Comparison of ENCODE assay signal across 1 cellular context in the genomic region with DNA sequence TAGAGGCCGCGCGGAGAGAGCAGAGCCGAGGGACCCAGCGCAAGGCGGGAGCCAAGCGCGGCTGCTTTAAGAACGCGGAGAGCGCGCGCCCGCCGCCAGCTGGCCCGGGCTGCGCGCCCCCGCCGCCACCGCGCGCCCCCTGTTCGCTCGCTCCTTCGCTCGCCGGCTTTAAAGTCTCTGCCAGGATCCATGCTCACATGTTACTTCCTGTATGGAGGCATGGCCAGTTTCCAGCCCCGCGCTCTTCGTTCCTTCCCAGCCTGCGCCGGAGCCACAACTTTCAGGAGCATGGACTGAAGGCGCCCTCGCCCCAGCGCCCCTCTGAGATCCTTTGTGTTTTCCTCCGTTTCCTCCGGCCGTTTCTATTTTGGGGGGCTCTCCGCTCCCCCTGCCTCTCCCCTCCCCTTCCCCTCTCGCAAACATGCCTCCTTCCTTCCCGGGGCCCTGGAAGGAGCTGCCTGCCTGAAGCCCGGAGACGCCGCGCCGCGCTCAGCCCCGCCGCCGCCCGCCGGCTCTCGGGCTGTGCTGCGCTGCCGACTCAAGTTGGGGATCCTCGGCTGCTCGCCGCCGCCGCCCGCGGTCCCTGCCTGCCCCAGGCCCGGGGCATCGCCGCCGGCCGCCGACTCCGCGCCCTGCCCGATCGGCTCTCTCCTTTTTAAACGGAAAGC.
A peak's percentile ranks its signal among the peaks of the same experiment; 100 is the strongest.
TF ChIP-seq lines count a peak whose summit lies in the region.

A gene (plus strand): TSS at position 198 of the 668 bp plus-strand sequence. CDS start 717 bp downstream, outside the sequence.

TF ChIP-seq in HepG2, 621 proteins besides CTCF, POLR2A, EP300 and RAD21 (continued from another document and continues in another):
- TF ChIP-seq, protein P1, sequence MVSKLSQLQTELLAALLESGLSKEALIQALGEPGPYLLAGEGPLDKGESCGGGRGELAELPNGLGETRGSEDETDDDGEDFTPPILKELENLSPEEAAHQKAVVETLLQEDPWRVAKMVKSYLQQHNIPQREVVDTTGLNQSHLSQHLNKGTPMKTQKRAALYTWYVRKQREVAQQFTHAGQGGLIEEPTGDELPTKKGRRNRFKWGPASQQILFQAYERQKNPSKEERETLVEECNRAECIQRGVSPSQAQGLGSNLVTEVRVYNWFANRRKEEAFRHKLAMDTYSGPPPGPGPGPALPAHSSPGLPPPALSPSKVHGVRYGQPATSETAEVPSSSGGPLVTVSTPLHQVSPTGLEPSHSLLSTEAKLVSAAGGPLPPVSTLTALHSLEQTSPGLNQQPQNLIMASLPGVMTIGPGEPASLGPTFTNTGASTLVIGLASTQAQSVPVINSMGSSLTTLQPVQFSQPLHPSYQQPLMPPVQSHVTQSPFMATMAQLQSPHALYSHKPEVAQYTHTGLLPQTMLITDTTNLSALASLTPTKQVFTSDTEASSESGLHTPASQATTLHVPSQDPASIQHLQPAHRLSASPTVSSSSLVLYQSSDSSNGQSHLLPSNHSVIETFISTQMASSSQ (IDR thresholded peaks at IDR 0.05; ENCODE audit: low read depth), result no peak
- TF ChIP-seq, protein P1 (CRISPR knock-in tag; IDR thresholded peaks at IDR 0.05; ENCODE audit: borderline replicate concordance), result no peak
- no peak for TF ChIP-seq ZNF441 (CRISPR knock-in tag; IDR thresholded peaks at IDR 0.05; ENCODE audit: borderline replicate concordance)
- TF ChIP-seq, protein P2, sequence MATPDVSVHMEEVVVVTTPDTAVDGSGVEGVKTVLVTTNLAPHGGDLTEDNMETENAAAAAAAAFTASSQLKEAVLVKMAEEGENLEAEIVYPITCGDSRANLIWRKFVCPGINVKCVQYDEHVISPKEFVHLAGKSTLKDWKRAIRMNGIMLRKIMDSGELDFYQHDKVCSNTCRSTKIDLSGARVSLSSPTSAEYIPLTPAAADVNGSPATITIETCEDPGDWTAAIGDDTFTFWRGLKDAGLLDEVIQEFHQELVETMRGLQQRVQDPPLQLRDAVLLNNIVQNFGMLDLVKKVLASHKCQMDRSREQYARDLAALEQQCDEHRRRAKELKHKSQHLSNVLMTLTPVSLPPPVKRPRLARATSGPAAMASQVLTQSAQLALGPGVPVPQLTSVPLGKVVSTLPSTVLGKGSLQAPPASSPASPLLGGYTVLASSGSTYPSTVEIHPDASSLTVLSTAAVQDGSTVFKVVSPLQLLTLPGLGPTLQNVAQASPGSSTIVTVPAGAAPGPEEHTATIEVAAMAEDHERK (CRISPR knock-in tag; IDR thresholded peaks at IDR 0.05; ENCODE audit: low read depth), result no peak
- TF ChIP-seq, protein P3, sequence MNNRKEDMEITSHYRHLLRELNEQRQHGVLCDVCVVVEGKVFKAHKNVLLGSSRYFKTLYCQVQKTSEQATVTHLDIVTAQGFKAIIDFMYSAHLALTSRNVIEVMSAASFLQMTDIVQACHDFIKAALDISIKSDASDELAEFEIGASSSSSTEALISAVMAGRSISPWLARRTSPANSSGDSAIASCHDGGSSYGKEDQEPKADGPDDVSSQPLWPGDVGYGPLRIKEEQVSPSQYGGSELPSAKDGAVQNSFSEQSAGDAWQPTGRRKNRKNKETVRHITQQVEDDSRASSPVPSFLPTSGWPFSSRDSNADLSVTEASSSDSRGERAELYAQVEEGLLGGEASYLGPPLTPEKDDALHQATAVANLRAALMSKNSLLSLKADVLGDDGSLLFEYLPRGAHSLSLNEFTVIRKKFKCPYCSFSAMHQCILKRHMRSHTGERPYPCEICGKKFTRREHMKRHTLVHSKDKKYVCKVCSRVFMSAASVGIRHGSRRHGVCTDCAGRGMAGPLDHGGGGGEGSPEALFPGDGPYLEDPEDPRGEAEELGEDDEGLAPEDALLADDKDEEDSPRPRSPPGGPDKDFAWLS (CRISPR knock-in tag; IDR thresholded peaks at IDR 0.05; ENCODE audit: borderline replicate concordance), result no peak
- TF ChIP-seq, protein P4, sequence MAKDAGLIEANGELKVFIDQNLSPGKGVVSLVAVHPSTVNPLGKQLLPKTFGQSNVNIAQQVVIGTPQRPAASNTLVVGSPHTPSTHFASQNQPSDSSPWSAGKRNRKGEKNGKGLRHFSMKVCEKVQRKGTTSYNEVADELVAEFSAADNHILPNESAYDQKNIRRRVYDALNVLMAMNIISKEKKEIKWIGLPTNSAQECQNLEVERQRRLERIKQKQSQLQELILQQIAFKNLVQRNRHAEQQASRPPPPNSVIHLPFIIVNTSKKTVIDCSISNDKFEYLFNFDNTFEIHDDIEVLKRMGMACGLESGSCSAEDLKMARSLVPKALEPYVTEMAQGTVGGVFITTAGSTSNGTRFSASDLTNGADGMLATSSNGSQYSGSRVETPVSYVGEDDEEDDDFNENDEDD (CRISPR knock-in tag; IDR thresholded peaks at IDR 0.05; ENCODE audit: borderline replicate concordance), result peak; percentile 55; the same call in 1 of the 2 replicates
- TF ChIP-seq, protein P5, sequence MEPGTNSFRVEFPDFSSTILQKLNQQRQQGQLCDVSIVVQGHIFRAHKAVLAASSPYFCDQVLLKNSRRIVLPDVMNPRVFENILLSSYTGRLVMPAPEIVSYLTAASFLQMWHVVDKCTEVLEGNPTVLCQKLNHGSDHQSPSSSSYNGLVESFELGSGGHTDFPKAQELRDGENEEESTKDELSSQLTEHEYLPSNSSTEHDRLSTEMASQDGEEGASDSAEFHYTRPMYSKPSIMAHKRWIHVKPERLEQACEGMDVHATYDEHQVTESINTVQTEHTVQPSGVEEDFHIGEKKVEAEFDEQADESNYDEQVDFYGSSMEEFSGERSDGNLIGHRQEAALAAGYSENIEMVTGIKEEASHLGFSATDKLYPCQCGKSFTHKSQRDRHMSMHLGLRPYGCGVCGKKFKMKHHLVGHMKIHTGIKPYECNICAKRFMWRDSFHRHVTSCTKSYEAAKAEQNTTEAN (CRISPR knock-in tag; conservative IDR thresholded peaks at IDR 0.05), result peak; percentile 60; the same call in 1 of the 2 replicates
- no peak for TF ChIP-seq TCF12 (IDR thresholded peaks at IDR 0.05)
- TF ChIP-seq TCF12 (CRISPR knock-in tag; IDR thresholded peaks at IDR 0.05), result no peak
- TF ChIP-seq FOXK2 (IDR thresholded peaks at IDR 0.05), result no peak
- no peak for TF ChIP-seq SP5 (CRISPR knock-in tag; IDR thresholded peaks at IDR 0.05; ENCODE audit: borderline replicate concordance, low read depth)
- TF ChIP-seq ZNF891 (CRISPR knock-in tag; IDR thresholded peaks at IDR 0.05), result peak; percentile 55; the same call in 1 of the 2 replicates
- TF ChIP-seq, protein P6, sequence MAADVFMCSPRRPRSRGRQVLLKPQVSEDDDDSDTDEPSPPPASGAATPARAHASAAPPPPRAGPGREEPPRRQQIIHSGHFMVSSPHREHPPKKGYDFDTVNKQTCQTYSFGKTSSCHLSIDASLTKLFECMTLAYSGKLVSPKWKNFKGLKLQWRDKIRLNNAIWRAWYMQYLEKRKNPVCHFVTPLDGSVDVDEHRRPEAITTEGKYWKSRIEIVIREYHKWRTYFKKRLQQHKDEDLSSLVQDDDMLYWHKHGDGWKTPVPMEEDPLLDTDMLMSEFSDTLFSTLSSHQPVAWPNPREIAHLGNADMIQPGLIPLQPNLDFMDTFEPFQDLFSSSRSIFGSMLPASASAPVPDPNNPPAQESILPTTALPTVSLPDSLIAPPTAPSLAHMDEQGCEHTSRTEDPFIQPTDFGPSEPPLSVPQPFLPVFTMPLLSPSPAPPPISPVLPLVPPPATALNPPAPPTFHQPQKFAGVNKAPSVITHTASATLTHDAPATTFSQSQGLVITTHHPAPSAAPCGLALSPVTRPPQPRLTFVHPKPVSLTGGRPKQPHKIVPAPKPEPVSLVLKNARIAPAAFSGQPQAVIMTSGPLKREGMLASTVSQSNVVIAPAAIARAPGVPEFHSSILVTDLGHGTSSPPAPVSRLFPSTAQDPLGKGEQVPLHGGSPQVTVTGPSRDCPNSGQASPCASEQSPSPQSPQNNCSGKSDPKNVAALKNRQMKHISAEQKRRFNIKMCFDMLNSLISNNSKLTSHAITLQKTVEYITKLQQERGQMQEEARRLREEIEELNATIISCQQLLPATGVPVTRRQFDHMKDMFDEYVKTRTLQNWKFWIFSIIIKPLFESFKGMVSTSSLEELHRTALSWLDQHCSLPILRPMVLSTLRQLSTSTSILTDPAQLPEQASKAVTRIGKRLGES (CRISPR knock-in tag; IDR thresholded peaks at IDR 0.05; ENCODE audit: borderline replicate concordance), result peak; percentile 20; the same call in 1 of the 2 replicates
- TF ChIP-seq, protein P7, sequence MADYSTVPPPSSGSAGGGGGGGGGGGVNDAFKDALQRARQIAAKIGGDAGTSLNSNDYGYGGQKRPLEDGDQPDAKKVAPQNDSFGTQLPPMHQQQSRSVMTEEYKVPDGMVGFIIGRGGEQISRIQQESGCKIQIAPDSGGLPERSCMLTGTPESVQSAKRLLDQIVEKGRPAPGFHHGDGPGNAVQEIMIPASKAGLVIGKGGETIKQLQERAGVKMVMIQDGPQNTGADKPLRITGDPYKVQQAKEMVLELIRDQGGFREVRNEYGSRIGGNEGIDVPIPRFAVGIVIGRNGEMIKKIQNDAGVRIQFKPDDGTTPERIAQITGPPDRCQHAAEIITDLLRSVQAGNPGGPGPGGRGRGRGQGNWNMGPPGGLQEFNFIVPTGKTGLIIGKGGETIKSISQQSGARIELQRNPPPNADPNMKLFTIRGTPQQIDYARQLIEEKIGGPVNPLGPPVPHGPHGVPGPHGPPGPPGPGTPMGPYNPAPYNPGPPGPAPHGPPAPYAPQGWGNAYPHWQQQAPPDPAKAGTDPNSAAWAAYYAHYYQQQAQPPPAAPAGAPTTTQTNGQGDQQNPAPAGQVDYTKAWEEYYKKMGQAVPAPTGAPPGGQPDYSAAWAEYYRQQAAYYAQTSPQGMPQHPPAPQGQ (CRISPR knock-in tag; IDR thresholded peaks at IDR 0.05; ENCODE audit: borderline replicate concordance), result no peak
- no peak for TF ChIP-seq ZNF570 (CRISPR knock-in tag; IDR thresholded peaks at IDR 0.05; ENCODE audit: borderline replicate concordance)
- no peak for TF ChIP-seq ZNF343 (CRISPR knock-in tag; IDR thresholded peaks at IDR 0.05)
- TF ChIP-seq IRX3 (CRISPR knock-in tag; IDR thresholded peaks at IDR 0.05; ENCODE audit: borderline replicate concordance, low read depth), result peak; percentile 30; the same call in 1 of the 2 replicates
- TF ChIP-seq POLR2AphosphoS5 (IDR thresholded peaks at IDR 0.05; ENCODE audit: low read depth, low read length), result peak; percentile 79
- TF ChIP-seq, protein P8, sequence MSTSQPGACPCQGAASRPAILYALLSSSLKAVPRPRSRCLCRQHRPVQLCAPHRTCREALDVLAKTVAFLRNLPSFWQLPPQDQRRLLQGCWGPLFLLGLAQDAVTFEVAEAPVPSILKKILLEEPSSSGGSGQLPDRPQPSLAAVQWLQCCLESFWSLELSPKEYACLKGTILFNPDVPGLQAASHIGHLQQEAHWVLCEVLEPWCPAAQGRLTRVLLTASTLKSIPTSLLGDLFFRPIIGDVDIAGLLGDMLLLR (CRISPR knock-in tag; IDR thresholded peaks at IDR 0.05), result peak; percentile 31; the same call in 1 of the 2 replicates
- no peak for TF ChIP-seq ZNF24 (IDR thresholded peaks at IDR 0.05)
- TF ChIP-seq MYC (CRISPR knock-in tag; IDR thresholded peaks at IDR 0.05; ENCODE audit: borderline replicate concordance), result peak; percentile 84
- no peak for TF ChIP-seq KLF13 (CRISPR knock-in tag; IDR thresholded peaks at IDR 0.05)
- no peak for TF ChIP-seq ZNF549 (CRISPR knock-in tag; IDR thresholded peaks at IDR 0.05)
- peak; percentile 8; the same call in 1 of the 2 replicates for TF ChIP-seq SMAD3 (CRISPR knock-in tag; IDR thresholded peaks at IDR 0.05)
- TF ChIP-seq ZNF841 (CRISPR knock-in tag; IDR thresholded peaks at IDR 0.05; ENCODE audit: borderline replicate concordance), result no peak
- no peak for TF ChIP-seq NFE2L1 (CRISPR knock-in tag; IDR thresholded peaks at IDR 0.05; ENCODE audit: borderline replicate concordance)
- TF ChIP-seq ESRRA (CRISPR knock-in tag; IDR thresholded peaks at IDR 0.05; ENCODE audit: low read depth), result no peak
- TF ChIP-seq YEATS2 (CRISPR knock-in tag; IDR thresholded peaks at IDR 0.05; ENCODE audit: borderline replicate concordance), result 0 out of 2 replicates have a peak, but pooled peaks have one; percentile 1
- 0 out of 2 replicates have a peak, but pooled peaks have one; percentile 33 for TF ChIP-seq ZKSCAN8 (CRISPR knock-in tag; IDR thresholded peaks at IDR 0.05; ENCODE audit: borderline replicate concordance)
- peak; percentile 60 for TF ChIP-seq HOXA3 (CRISPR knock-in tag; IDR thresholded peaks at IDR 0.05)
- TF ChIP-seq ONECUT2 (CRISPR knock-in tag; IDR thresholded peaks at IDR 0.05), result no peak
- TF ChIP-seq, protein P9, sequence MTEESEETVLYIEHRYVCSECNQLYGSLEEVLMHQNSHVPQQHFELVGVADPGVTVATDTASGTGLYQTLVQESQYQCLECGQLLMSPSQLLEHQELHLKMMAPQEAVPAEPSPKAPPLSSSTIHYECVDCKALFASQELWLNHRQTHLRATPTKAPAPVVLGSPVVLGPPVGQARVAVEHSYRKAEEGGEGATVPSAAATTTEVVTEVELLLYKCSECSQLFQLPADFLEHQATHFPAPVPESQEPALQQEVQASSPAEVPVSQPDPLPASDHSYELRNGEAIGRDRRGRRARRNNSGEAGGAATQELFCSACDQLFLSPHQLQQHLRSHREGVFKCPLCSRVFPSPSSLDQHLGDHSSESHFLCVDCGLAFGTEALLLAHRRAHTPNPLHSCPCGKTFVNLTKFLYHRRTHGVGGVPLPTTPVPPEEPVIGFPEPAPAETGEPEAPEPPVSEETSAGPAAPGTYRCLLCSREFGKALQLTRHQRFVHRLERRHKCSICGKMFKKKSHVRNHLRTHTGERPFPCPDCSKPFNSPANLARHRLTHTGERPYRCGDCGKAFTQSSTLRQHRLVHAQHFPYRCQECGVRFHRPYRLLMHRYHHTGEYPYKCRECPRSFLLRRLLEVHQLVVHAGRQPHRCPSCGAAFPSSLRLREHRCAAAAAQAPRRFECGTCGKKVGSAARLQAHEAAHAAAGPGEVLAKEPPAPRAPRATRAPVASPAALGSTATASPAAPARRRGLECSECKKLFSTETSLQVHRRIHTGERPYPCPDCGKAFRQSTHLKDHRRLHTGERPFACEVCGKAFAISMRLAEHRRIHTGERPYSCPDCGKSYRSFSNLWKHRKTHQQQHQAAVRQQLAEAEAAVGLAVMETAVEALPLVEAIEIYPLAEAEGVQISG (CRISPR knock-in tag; IDR thresholded peaks at IDR 0.05), result peak; percentile 61; the same call in 1 of the 2 replicates
- no peak for TF ChIP-seq ZNF652 (CRISPR knock-in tag; IDR thresholded peaks at IDR 0.05; ENCODE audit: borderline replicate concordance, low read depth)
- TF ChIP-seq RCOR2 (CRISPR knock-in tag; IDR thresholded peaks at IDR 0.05), result no peak
- TF ChIP-seq, protein P10, sequence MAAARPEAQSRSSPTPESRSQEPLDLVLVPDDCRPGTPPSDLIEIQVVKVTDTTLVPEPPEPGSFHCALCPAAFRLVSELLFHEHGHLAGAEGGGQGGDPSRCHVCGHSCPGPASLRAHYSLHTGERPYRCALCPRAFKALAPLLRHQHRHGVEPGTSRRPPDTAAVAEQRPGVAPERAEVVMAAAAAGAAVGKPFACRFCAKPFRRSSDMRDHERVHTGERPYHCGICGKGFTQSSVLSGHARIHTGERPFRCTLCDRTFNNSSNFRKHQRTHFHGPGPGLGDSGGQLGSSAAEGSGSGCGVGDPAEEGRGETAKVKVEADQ (CRISPR knock-in tag; IDR thresholded peaks at IDR 0.05; ENCODE audit: borderline replicate concordance), result no peak
- peak; percentile 62 for TF ChIP-seq PHF8 (CRISPR knock-in tag; IDR thresholded peaks at IDR 0.05)
